ENCODE assay signal across 1 cellular context in the genomic region with DNA sequence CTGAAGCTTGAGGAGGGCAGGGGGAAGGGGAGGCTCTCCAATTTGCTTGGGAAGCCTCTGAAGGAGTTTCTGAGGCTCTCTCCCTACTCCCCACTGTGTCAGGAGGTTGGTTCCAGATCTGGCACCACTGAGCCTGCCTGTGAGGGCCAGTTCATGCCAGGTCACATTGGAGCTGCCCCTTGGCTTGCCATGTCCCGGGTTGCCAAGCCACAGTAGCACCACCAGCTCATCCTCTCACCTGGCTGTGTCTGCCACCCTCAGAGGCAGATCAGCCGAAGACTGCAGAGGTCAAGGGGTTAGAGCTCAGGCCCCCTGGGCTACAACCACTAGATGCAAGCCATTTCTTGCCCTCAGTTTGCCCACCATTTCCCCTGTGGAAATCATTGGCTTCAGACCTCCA.
TF ChIP-seq lines count a peak whose summit lies in the region.

No MANE protein-coding gene starts in this region.

TF ChIP-seq in K562, 482 proteins besides CTCF, POLR2A, EP300 and RAD21:
- no peak for TF ChIP-seq SMARCE1 (IDR thresholded peaks at IDR 0.05)
- TF ChIP-seq, protein P1, sequence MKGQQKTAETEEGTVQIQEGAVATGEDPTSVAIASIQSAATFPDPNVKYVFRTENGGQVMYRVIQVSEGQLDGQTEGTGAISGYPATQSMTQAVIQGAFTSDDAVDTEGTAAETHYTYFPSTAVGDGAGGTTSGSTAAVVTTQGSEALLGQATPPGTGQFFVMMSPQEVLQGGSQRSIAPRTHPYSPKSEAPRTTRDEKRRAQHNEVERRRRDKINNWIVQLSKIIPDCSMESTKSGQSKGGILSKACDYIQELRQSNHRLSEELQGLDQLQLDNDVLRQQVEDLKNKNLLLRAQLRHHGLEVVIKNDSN (CRISPR knock-in tag; IDR thresholded peaks at IDR 0.05): no peak
- TF ChIP-seq HDAC2 (IDR thresholded peaks at IDR 0.05): no peak
- TF ChIP-seq ZNF586 (CRISPR knock-in tag; conservative IDR thresholded peaks at IDR 0.05): no peak
- TF ChIP-seq SRSF7 (optimal IDR thresholded peaks at IDR 0.05; ENCODE audit: low read depth, low read length): no peak
